In the genomic region with DNA sequence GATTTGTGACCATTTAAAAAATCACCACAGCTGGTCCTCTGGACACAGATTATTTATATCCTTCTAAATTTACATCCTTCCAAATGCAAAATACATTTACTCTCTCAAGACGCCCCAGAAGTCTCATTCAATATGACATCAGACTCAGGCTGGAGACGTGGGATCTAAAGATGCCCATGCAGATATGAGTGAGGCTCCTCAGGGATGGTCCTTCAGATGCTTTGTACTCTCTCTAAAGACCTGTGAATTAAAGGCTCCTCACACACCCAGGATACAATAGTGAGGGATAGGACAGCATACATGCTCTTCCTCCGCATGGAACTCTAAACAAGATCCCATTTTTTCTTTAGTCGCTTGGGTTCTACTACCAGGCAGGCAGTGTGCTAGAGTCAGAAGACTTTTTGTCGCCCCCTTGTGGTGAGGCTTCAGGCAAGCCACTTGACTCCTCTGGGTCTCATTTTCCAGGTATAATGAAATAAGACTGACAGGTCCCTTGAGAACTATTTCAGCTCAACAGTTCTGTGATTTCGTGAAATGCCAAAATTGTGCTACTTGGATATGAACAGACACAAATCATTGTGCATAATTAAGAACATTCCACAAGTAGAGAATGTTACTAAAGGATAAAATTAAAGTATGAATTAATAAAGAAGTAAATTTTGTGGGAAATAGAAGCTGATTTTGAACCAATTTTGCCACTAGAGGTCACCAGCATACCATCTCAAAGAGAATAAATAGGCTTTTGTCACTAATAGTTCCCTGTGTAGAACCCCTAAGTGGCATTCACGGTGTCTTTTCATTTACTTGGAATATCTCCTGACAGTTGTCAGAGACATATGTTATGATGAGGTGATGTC, we compare ENCODE assay signal across 8 cellular contexts.
DNase-seq lines count a peak whose midpoint lies in the region; ATAC-seq lines count a peak whose summit lies in the region.

No MANE protein-coding gene starts in this region.

- DNase-seq in COR-L47 (lab: John Stamatoyannopoulos, UW), result peak; percentile 92
- DNase-seq in NCI-H526 treated with DMSO at 0.1 percent for 48 hours (lab: John Stamatoyannopoulos, UW), result peak; percentile 90
- DNase-seq in activated CD4-positive, alpha-beta T cell treated with anti-CD3 and anti-CD28 coated beads, Interleukin-2, amount 50 U/mL, for 48 hours, result peak; percentile 77 to 85
- DNase-seq in effector CD4-positive, alpha-beta T cell, result peak; percentile 75
- peak; percentile 88 for DNase-seq in medulla oblongata (ENCODE audit: extremely low spot score)
- DNase-seq in stimulated activated CD8-positive, alpha-beta memory T cell treated with anti-CD3 and anti-CD28 coated beads, Interleukin-2, amount 100 ng/mL, for 1 hour (ENCODE audit: low read depth in 2 of 2), result peak; percentile 35 to 59

- ATAC-seq in GM19463 (IDR thresholded peaks at IDR 0.05; ENCODE audit: unreplicated experiment) (peak; percentile 95), HG03558 (IDR thresholded peaks at IDR 0.05; ENCODE audit: extremely low read depth, unreplicated experiment) (peak; percentile 85)

Comparison
In these comparisons a context has a peak if more than half of its experiments do, and no peak if none do; other contexts are left out.
1. Peak in every context shown above with its lines: DNase-seq and ATAC-seq.